ENCODE assay signal across 9 cellular contexts in the genomic region with DNA sequence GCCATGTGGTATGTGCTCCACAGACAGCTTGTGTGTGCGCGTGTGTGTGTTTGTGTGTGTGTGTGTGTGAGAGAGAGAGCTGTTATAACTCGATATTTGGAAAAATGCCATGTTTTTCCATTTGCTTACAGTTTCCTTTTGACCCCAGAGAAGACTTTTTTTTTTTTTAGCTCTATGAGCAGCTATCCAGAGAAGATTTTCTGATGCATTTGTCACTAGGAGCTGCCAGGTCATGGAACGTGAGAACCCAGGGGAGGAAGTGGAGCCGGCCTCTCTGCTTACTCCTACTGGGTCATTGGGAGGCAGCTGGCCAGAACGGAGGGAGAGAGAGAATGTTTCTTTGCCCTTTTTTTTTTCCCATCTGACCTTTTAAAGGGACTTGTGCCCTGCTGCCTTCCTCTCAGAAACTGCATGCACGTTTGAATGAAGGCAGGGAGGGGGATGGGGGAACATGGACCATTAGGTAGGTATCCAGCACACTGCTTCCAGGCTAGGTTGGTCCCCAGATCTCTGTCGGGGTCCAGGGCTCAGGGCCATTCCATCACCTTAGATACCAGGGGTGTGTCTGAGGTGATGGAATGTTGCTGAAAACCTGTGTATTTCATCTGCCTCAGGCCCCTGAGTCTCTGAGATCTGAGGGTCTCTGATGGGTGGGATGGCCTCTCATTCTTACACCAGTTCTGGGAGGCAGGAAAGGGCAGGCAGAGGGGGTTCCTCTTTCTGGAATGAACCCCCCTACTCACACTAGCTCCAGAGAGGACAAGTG.
DNase-seq lines count a peak whose midpoint lies in the region; ATAC-seq and TF ChIP-seq lines count a peak whose summit lies in the region.
"Had no signal": no experiment of that assay in that cellular context is flagged by ENCODE, and none has a peak within 500 bp of the region (broad histone marks: within the 10 kb centered on the region; RNA-seq: fewer than 3 reads in every experiment).

No MANE protein-coding gene starts in this region.

- DNase-seq in AG10803 (ENCODE audit: low read depth) (peak; percentile 19), NCI-H146 (lab: John Stamatoyannopoulos, UW) (peak; percentile 70), ACHN (no peak), NCI-H526 treated with DMSO at 0.1 percent for 48 hours (lab: John Stamatoyannopoulos, UW) (no peak)
- DNase-seq: NCI-H1436 had no signal

- peaks cover 61 to 65% of the 10 kb centered on the region in 2 donors for H3K4me1 ChIP-seq in duodenal mucosa (ENCODE audit: control insufficient read depth in 1 of 2, insufficient read depth in 2 of 2, low read length in 2 of 2)
- peaks cover 25 to 30% of the 10 kb centered on the region in 2 donors for H3K4me1 ChIP-seq in muscle layer of duodenum (ENCODE audit: control insufficient read depth in 1 of 2, insufficient read depth in 2 of 2, low read length in 2 of 2)

- peak overlapping the region; percentile 57 for H3K27ac ChIP-seq in duodenal mucosa (ENCODE audit: low read depth, low read length)
- H3K27ac ChIP-seq in muscle layer of duodenum (ENCODE audit: low read length), result peak overlapping the region; percentile 76

- in situ Hi-C loops in ACHN (cut with HindIII; ENCODE audit: low pct_ligation_motif_present, low pct_unique_long_range_greater_than_20kb, low sequenced_read_pairs), result no loop called here

- H3K36me3 ChIP-seq in duodenal mucosa (ENCODE audit: control insufficient read depth in 1 of 2, insufficient read depth in 2 of 2, low read length in 2 of 2) (no peaks in the 10 kb centered on the region), muscle layer of duodenum (ENCODE audit: control insufficient read depth in 1 of 2, insufficient read depth in 2 of 2, low read length in 2 of 2) (no peaks in the 10 kb centered on the region)

- H3K27me3 ChIP-seq in duodenal mucosa (ENCODE audit: control insufficient read depth in 1 of 2, insufficient read depth in 2 of 2, low read length in 2 of 2) (no peaks in the 10 kb centered on the region), muscle layer of duodenum (ENCODE audit: low read depth, low read length) (no peaks in the 10 kb centered on the region)

- H3K9me3 ChIP-seq in duodenal mucosa (ENCODE audit: control insufficient read depth in 1 of 2, low read length in 2 of 2) (no peaks in the 10 kb centered on the region), muscle layer of duodenum (ENCODE audit: control insufficient read depth in 1 of 2, low read length in 2 of 2) (no peaks in the 10 kb centered on the region)

- H3K9ac ChIP-seq in duodenal mucosa (ENCODE audit: low read depth in 1 of 2, low read length in 2 of 2), result peak overlapping the region; percentile 35 to 57

- H3K4me3 ChIP-seq in AG10803 (ENCODE audit: low read length) (no peak overlapping the region), duodenal mucosa (ENCODE audit: low read depth in 1 of 2, low read length in 2 of 2) (peak overlapping the region in 1 of 2 donors; percentile 29), muscle layer of duodenum (ENCODE audit: low read depth in 1 of 2, low read length in 2 of 2) (no peak overlapping the region)

- no peak for TF ChIP-seq CTCF in AG10803 (conservative IDR thresholded peaks at IDR 0.05; ENCODE audit: low read length)

- ATAC-seq in GM19351 (IDR thresholded peaks at IDR 0.05; ENCODE audit: unreplicated experiment) (no peak), GM21360 (IDR thresholded peaks at IDR 0.05; ENCODE audit: unreplicated experiment) (no peak)

Comparison
In these comparisons a context has a peak if more than half of its experiments do, and no peak if none do; other contexts are left out.
1. DNase-seq: peak in AG10803 (single experiment) and NCI-H146 (single experiment); none in ACHN (single experiment) and NCI-H526 treated with DMSO at 0.1 percent for 48 hours (single experiment).